ENCODE assay signal across 2 cellular contexts in the genomic region with DNA sequence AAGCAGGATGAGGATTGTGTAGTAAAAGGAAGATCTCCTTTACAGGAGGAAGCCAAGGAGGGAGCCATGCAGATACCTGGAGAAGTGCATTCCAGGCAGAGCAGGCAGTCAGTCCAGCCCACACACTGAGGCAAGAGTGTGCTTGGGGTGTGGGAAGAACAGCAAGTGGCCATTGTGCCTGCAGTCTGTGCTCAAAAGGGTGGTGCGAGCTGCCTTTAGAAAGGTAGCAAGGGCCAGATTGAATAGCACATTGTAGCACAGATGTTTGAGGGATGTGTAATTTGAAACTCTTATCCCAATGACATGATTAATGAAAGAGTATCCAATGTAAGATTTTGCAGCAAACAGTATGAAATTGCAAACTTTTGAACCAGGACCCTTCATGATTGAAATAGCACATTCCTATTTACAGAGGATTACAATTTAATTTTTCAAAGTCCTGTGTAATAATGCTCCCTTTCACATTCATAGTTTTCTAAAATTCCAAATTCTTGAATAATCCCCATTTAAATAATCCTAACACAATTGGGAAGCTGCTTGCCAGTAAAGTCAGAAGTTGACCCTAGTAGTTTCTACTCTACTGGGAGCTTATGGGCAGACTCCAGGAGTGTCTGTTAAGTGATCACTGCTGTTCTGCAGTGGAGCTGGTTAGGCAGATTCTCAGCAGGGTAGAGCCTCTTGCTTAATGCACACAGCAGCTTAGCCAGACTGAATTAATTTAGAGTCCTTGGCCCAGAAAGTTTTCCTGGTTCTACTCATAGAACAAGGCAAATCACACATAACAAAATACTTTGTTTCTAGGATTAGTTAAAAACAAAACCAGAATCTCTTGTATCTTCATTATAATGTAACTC.
TF ChIP-seq lines count a peak whose summit lies in the region.

No MANE protein-coding gene starts in this region.

TF ChIP-seq in SK-N-SH treated with all-trans-retinoic acid at 6 μM for 48 hours, 23 proteins besides CTCF, POLR2A, EP300 and RAD21 (continued from another document):
- TF ChIP-seq ZFP30 (CRISPR knock-in tag; IDR thresholded peaks at IDR 0.05) (no peak), ARNTL (CRISPR knock-in tag; IDR thresholded peaks at IDR 0.05; ENCODE audit: borderline replicate concordance, low read depth) (no peak), ZNF8 (CRISPR knock-in tag; IDR thresholded peaks at IDR 0.05) (no peak), ZNF565 (CRISPR knock-in tag; conservative IDR thresholded peaks at IDR 0.05; ENCODE audit: low read depth) (no peak), OSR1 (CRISPR knock-in tag; IDR thresholded peaks at IDR 0.05) (no peak), CSDC2 (CRISPR knock-in tag; IDR thresholded peaks at IDR 0.05) (no peak)
- TF ChIP-seq, protein P1, sequence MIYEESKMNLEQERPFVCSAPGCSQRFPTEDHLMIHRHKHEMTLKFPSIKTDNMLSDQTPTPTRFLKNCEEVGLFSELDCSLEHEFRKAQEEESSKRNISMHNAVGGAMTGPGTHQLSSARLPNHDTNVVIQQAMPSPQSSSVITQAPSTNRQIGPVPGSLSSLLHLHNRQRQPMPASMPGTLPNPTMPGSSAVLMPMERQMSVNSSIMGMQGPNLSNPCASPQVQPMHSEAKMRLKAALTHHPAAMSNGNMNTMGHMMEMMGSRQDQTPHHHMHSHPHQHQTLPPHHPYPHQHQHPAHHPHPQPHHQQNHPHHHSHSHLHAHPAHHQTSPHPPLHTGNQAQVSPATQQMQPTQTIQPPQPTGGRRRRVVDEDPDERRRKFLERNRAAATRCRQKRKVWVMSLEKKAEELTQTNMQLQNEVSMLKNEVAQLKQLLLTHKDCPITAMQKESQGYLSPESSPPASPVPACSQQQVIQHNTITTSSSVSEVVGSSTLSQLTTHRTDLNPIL (CRISPR knock-in tag; IDR thresholded peaks at IDR 0.05; ENCODE audit: low read depth), result no peak
- TF ChIP-seq, protein P2, sequence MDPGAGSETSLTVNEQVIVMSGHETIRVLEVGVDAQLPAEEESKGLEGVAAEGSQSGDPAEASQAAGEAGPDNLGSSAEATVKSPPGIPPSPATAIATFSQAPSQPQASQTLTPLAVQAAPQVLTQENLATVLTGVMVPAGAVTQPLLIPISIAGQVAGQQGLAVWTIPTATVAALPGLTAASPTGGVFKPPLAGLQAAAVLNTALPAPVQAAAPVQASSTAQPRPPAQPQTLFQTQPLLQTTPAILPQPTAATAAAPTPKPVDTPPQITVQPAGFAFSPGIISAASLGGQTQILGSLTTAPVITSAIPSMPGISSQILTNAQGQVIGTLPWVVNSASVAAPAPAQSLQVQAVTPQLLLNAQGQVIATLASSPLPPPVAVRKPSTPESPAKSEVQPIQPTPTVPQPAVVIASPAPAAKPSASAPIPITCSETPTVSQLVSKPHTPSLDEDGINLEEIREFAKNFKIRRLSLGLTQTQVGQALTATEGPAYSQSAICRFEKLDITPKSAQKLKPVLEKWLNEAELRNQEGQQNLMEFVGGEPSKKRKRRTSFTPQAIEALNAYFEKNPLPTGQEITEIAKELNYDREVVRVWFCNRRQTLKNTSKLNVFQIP (CRISPR knock-in tag; IDR thresholded peaks at IDR 0.05; ENCODE audit: borderline replicate concordance, low read depth), result no peak
- TF ChIP-seq, protein P3, sequence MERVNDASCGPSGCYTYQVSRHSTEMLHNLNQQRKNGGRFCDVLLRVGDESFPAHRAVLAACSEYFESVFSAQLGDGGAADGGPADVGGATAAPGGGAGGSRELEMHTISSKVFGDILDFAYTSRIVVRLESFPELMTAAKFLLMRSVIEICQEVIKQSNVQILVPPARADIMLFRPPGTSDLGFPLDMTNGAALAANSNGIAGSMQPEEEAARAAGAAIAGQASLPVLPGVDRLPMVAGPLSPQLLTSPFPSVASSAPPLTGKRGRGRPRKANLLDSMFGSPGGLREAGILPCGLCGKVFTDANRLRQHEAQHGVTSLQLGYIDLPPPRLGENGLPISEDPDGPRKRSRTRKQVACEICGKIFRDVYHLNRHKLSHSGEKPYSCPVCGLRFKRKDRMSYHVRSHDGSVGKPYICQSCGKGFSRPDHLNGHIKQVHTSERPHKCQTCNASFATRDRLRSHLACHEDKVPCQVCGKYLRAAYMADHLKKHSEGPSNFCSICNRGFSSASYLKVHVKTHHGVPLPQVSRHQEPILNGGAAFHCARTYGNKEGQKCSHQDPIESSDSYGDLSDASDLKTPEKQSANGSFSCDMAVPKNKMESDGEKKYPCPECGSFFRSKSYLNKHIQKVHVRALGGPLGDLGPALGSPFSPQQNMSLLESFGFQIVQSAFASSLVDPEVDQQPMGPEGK (CRISPR knock-in tag; IDR thresholded peaks at IDR 0.05; ENCODE audit: borderline replicate concordance), result no peak
- TF ChIP-seq, protein P4, sequence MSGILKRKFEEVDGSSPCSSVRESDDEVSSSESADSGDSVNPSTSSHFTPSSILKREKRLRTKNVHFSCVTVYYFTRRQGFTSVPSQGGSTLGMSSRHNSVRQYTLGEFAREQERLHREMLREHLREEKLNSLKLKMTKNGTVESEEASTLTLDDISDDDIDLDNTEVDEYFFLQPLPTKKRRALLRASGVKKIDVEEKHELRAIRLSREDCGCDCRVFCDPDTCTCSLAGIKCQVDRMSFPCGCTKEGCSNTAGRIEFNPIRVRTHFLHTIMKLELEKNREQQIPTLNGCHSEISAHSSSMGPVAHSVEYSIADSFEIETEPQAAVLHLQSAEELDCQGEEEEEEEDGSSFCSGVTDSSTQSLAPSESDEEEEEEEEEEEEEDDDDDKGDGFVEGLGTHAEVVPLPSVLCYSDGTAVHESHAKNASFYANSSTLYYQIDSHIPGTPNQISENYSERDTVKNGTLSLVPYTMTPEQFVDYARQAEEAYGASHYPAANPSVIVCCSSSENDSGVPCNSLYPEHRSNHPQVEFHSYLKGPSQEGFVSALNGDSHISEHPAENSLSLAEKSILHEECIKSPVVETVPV (CRISPR knock-in tag; IDR thresholded peaks at IDR 0.05), result no peak
- TF ChIP-seq, protein P5, sequence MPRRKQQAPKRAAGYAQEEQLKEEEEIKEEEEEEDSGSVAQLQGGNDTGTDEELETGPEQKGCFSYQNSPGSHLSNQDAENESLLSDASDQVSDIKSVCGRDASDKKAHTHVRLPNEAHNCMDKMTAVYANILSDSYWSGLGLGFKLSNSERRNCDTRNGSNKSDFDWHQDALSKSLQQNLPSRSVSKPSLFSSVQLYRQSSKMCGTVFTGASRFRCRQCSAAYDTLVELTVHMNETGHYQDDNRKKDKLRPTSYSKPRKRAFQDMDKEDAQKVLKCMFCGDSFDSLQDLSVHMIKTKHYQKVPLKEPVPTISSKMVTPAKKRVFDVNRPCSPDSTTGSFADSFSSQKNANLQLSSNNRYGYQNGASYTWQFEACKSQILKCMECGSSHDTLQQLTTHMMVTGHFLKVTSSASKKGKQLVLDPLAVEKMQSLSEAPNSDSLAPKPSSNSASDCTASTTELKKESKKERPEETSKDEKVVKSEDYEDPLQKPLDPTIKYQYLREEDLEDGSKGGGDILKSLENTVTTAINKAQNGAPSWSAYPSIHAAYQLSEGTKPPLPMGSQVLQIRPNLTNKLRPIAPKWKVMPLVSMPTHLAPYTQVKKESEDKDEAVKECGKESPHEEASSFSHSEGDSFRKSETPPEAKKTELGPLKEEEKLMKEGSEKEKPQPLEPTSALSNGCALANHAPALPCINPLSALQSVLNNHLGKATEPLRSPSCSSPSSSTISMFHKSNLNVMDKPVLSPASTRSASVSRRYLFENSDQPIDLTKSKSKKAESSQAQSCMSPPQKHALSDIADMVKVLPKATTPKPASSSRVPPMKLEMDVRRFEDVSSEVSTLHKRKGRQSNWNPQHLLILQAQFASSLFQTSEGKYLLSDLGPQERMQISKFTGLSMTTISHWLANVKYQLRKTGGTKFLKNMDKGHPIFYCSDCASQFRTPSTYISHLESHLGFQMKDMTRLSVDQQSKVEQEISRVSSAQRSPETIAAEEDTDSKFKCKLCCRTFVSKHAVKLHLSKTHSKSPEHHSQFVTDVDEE (CRISPR knock-in tag; IDR thresholded peaks at IDR 0.05), result no peak

TF ChIP-seq in SK-N-SH, 30 proteins besides CTCF, POLR2A, EP300 and RAD21 (continued from another document):
- TF ChIP-seq, protein P6, sequence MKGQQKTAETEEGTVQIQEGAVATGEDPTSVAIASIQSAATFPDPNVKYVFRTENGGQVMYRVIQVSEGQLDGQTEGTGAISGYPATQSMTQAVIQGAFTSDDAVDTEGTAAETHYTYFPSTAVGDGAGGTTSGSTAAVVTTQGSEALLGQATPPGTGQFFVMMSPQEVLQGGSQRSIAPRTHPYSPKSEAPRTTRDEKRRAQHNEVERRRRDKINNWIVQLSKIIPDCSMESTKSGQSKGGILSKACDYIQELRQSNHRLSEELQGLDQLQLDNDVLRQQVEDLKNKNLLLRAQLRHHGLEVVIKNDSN (IDR thresholded peaks at IDR 0.05; ENCODE audit: borderline replicate concordance, low read depth), result no peak
- no peak for TF ChIP-seq YY1 (IDR thresholded peaks at IDR 0.05; ENCODE audit: low read depth)
- no peak for TF ChIP-seq GABPA (IDR thresholded peaks at IDR 0.05; ENCODE audit: low read depth)
- TF ChIP-seq NFIC (IDR thresholded peaks at IDR 0.05; ENCODE audit: borderline replicate concordance), result no peak
- TF ChIP-seq EZH2phosphoT487 (IDR thresholded peaks at IDR 0.05; ENCODE audit: borderline replicate concordance, low read depth), result no peak
- TF ChIP-seq POLR2AphosphoS5 (IDR thresholded peaks at IDR 0.05; ENCODE audit: low read depth, low read length), result no peak
- no peak for TF ChIP-seq JUND (IDR thresholded peaks at IDR 0.05)
- TF ChIP-seq TCF12 (IDR thresholded peaks at IDR 0.05), result no peak
- TF ChIP-seq, protein P7, sequence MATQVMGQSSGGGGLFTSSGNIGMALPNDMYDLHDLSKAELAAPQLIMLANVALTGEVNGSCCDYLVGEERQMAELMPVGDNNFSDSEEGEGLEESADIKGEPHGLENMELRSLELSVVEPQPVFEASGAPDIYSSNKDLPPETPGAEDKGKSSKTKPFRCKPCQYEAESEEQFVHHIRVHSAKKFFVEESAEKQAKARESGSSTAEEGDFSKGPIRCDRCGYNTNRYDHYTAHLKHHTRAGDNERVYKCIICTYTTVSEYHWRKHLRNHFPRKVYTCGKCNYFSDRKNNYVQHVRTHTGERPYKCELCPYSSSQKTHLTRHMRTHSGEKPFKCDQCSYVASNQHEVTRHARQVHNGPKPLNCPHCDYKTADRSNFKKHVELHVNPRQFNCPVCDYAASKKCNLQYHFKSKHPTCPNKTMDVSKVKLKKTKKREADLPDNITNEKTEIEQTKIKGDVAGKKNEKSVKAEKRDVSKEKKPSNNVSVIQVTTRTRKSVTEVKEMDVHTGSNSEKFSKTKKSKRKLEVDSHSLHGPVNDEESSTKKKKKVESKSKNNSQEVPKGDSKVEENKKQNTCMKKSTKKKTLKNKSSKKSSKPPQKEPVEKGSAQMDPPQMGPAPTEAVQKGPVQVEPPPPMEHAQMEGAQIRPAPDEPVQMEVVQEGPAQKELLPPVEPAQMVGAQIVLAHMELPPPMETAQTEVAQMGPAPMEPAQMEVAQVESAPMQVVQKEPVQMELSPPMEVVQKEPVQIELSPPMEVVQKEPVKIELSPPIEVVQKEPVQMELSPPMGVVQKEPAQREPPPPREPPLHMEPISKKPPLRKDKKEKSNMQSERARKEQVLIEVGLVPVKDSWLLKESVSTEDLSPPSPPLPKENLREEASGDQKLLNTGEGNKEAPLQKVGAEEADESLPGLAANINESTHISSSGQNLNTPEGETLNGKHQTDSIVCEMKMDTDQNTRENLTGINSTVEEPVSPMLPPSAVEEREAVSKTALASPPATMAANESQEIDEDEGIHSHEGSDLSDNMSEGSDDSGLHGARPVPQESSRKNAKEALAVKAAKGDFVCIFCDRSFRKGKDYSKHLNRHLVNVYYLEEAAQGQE (IDR thresholded peaks at IDR 0.05; ENCODE audit: low read depth, low read length), result no peak
- no peak for TF ChIP-seq GATA2 (CRISPR knock-in tag; IDR thresholded peaks at IDR 0.05)
- TF ChIP-seq, protein P8, sequence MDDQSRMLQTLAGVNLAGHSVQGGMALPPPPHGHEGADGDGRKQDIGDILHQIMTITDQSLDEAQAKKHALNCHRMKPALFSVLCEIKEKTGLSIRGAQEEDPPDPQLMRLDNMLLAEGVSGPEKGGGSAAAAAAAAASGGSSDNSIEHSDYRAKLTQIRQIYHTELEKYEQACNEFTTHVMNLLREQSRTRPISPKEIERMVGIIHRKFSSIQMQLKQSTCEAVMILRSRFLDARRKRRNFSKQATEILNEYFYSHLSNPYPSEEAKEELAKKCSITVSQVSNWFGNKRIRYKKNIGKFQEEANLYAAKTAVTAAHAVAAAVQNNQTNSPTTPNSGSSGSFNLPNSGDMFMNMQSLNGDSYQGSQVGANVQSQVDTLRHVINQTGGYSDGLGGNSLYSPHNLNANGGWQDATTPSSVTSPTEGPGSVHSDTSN (IDR thresholded peaks at IDR 0.05), result no peak
